In the genomic region with DNA sequence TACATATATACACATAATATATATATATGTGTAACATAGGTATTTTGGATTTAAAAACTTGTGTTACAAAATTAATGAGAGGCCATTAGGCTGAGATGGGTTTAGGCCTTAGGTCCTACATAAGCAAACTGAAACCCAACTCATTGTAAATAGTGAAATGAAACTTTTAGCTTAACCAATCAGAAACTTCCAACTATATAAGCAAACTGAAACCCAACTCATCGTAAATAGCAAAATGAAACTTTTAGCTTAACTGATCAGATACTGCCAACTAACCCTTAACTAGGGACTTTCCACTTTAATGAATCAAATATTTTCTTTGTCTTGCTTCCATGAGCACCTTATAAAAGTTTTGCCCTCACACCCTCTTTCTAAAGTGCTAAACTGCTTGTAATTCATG, we compare ENCODE assay signal across 9 cellular contexts.
DNase-seq lines count a peak whose midpoint lies in the region; ATAC-seq lines count a peak whose summit lies in the region.
"Had no signal": no experiment of that assay in that cellular context is flagged by ENCODE, and none has a peak within 500 bp of the region (broad histone marks: within the 10 kb centered on the region; RNA-seq: fewer than 3 reads in every experiment).

No MANE protein-coding gene starts in this region.

- DNase-seq in kidney tubule cell (ENCODE audit: low spot score) (peak; percentile 22), SKM-1 (lab: John Stamatoyannopoulos, UW; ENCODE audit: unreplicated experiment) (no peak), NCI-H510A (lab: John Stamatoyannopoulos, UW) (no peak), NCI-H2196 treated with DMSO at 0.1 percent for 48 hours (lab: John Stamatoyannopoulos, UW; ENCODE audit: unreplicated experiment) (no peak)
- DNase-seq in stimulated activated CD8-positive, alpha-beta memory T cell treated with anti-CD3 and anti-CD28 coated beads, Interleukin-4, amount 100 ng/mL, for 48 hours = no peak
- DNase-seq: endodermal cell had no signal

- ATAC-seq in GM18870 (IDR thresholded peaks at IDR 0.05; ENCODE audit: unreplicated experiment) (peak; percentile 100), GM21825 (IDR thresholded peaks at IDR 0.05; ENCODE audit: unreplicated experiment) (peak; percentile 99), HG03469 (IDR thresholded peaks at IDR 0.05; ENCODE audit: unreplicated experiment) (peak; percentile 99)
